ENCODE assay signal across 25 cellular contexts in the genomic region with DNA sequence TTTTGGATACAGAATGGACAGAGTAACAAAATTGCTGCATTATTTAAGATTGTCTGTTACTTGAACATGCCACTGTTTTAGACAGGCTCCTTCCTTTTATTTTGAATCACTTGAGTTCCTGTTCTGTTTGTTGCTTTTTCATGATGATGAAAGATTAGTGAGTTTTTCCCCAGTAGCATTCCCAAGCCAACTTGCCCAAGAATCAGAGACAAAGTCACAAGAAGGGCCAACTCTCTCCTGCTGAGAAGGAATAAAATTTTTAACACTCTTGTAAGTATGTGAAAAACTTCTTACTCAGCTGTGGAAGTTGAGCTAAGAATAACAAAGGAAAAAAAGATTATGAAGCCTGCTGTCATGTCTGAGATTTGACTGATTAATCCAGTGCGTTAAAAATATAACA.
DNase-seq lines count a peak whose midpoint lies in the region; ATAC-seq and TF ChIP-seq lines count a peak whose summit lies in the region.
"Had no signal": no experiment of that assay in that cellular context is flagged by ENCODE, and none has a peak within 500 bp of the region (broad histone marks: within the 10 kb centered on the region; RNA-seq: fewer than 3 reads in every experiment).

No MANE protein-coding gene starts in this region.

- H3K9me3 ChIP-seq in cardiac muscle cell (ENCODE audit: low read depth) (no peaks in the 10 kb centered on the region), esophagus muscularis mucosa (no peaks in the 10 kb centered on the region), parathyroid adenoma (ENCODE audit: control insufficient read depth, low read length) (no peaks in the 10 kb centered on the region), thyroid gland (no peaks in the 10 kb centered on the region)
- H3K9me3 ChIP-seq: mucosa of descending colon had no signal

- H3K4me2 ChIP-seq in parathyroid adenoma (ENCODE audit: low read length), result peak overlapping the region; percentile 35
- H3K4me2 ChIP-seq: KMS-11 had no signal

- intact Hi-C loops in left cardiac atrium (cut with DNase I), result no loop called here
- intact Hi-C loops in esophagus muscularis mucosa (cut with DNase I), result no loop called here
- intact Hi-C loops in thyroid gland (cut with DNase I), result no loop called here

- 50% methylated on average over 1 of the region's 1 CpG for WGBS in esophagus muscularis mucosa
- WGBS in thyroid gland, 2 donors, result 72 to 92% methylated on average over 1 of the region's 1 CpG

- no peak for TF ChIP-seq CTCF in cardiac muscle cell (IDR thresholded peaks at IDR 0.05; ENCODE audit: low read depth, low read length)
- no peak for TF ChIP-seq CTCF in esophagus muscularis mucosa (IDR thresholded peaks at IDR 0.05)
- no peak for TF ChIP-seq CTCF in parathyroid adenoma (IDR thresholded peaks at IDR 0.05)
- no peak for TF ChIP-seq CTCF in thyroid gland (IDR thresholded peaks at IDR 0.05)

- no peak for TF ChIP-seq EP300 in esophagus muscularis mucosa (IDR thresholded peaks at IDR 0.05)

- peaks cover 3% of the 10 kb centered on the region for H3K79me2 ChIP-seq in parathyroid adenoma

- H3K27me3 ChIP-seq in cardiac muscle cell (no peaks in the 10 kb centered on the region), esophagus muscularis mucosa (no peaks in the 10 kb centered on the region), parathyroid adenoma (ENCODE audit: control insufficient read depth, insufficient read depth, low read length) (no peaks in the 10 kb centered on the region), thyroid gland (no peaks in the 10 kb centered on the region)

- DNase-seq in cardiac muscle cell (ENCODE audit: low read depth in 1 of 2, low spot score in 1 of 2) (no peak), left cardiac atrium (no peak), esophagus muscularis mucosa (ENCODE audit: extremely low spot score) (no peak), thyroid gland (no peak), NCI-H2081 treated with DMSO at 0.1 percent for 48 hours (lab: John Stamatoyannopoulos, UW) (no peak)
- no peak for DNase-seq in activated T-cell treated with anti-CD3 and anti-CD28 coated beads, Interleukin-2, amount 50 U/mL, for 1 hour
- DNase-seq: 8988T; activated CD4-positive, alpha-beta T cell treated with anti-CD3 and anti-CD28 coated beads, Interleukin-2, amount 10 ng/mL, durations not matched to agents 24 days and 14 days; activated naive CD4-positive, alpha-beta T cell treated with anti-CD3 and anti-CD28 coated beads, Interleukin-2, amount 50 U/mL, for 16 hours; CD4-positive, alpha-beta memory T cell; central memory CD4-positive, alpha-beta T cell; DMS53; foreskin fibroblast; GF-D8; GM23248; left ventricle myocardium superior; mucosa of descending colon; NCI-H2171; NCI-H526 treated with DMSO at 0.1 percent for 48 hours; nephron progenitor cell had no signal

- H3K4me1 ChIP-seq in cardiac muscle cell (ENCODE audit: low read depth) (peaks cover 29% of the 10 kb centered on the region), esophagus muscularis mucosa (peaks cover 38 to 60% (median 56%) of the 10 kb centered on the region in 4 donors), parathyroid adenoma (peaks cover 17% of the 10 kb centered on the region), thyroid gland (peaks cover 50 to 67% of the 10 kb centered on the region in 2 donors)

- H3K9ac ChIP-seq in parathyroid adenoma, result no peak overlapping the region
- H3K9ac ChIP-seq: GM23248, KMS-11 had no signal

- H3K36me3 ChIP-seq in cardiac muscle cell (peaks cover 10% of the 10 kb centered on the region), esophagus muscularis mucosa (peaks cover 19 to 74% (median 44%) of the 10 kb centered on the region in 4 donors), parathyroid adenoma (ENCODE audit: control insufficient read depth, insufficient read depth, low read length) (no peaks in the 10 kb centered on the region), thyroid gland (peaks cover 22 to 38% of the 10 kb centered on the region in 2 donors)

- no peak overlapping the region for H2AFZ ChIP-seq in parathyroid adenoma
- H2AFZ ChIP-seq: GM23248 had no signal

- TF ChIP-seq POLR2A in esophagus muscularis mucosa (IDR thresholded peaks at IDR 0.05; ENCODE audit: low read depth) (no peak), thyroid gland (IDR thresholded peaks at IDR 0.05) (no peak)

- H3K27ac ChIP-seq in cardiac muscle cell (peak overlapping the region; percentile 87), esophagus muscularis mucosa (replicated peaks in 1 of 4) (peak overlapping the region; percentile 82 to 89 (median 86)), parathyroid adenoma (peak overlapping the region; percentile 97), thyroid gland (peak overlapping the region; percentile 81 to 96 (median 87))
- H3K27ac ChIP-seq: GM23248, KMS-11 had no signal

- H3K4me3 ChIP-seq in cardiac muscle cell (no peak overlapping the region), esophagus muscularis mucosa (no peak overlapping the region), parathyroid adenoma (ENCODE audit: low read depth, low read length) (peak overlapping the region; percentile 25), thyroid gland (replicated peaks in 1 of 3) (no peak overlapping the region)
- H3K4me3 ChIP-seq: GM23248, mucosa of descending colon, skin epidermis had no signal

- ATAC-seq in left cardiac atrium (no peak), HG02610 (IDR thresholded peaks at IDR 0.05; ENCODE audit: unreplicated experiment) (no peak)
- ATAC-seq: mucosa of descending colon, SK-N-SH treated with all-trans-retinoic acid at 6 μM for 48 hours had no signal
